In genomic region chr3:31050296-31050695, GRCh38 we compare ENCODE assay signal across 23 cellular contexts.
DNase-seq lines count a peak whose midpoint lies in the region; ATAC-seq and TF ChIP-seq lines count a peak whose summit lies in the region.
"Had no signal": no experiment of that assay in that cellular context is flagged by ENCODE, and none has a peak within 500 bp of the region (broad histone marks: within the 10 kb centered on the region; RNA-seq: fewer than 3 reads in every experiment).

No MANE protein-coding gene starts in this region.

- CTCF ChIA-PET in activated CD4-positive, alpha-beta memory T cell treated with anti-CD3 and anti-CD28 coated beads for 36 hours (lab: Charles Lee): no interaction called here
- CTCF ChIA-PET in activated CD4-positive, alpha-beta memory T cell treated with anti-CD3 and anti-CD28 coated beads, Interleukin-2, amount 10 ng/mL, durations not matched to agents 7 days and 5 days (lab: Charles Lee): no interaction called here

- peaks cover 13% of the 10 kb centered on the region for H3K9me3 Mint-ChIP-seq in activated CD4-positive, alpha-beta memory T cell treated with anti-CD3 and anti-CD28 coated beads for 36 hours
- H3K9me3 Mint-ChIP-seq in activated CD4-positive, alpha-beta memory T cell treated with anti-CD3 and anti-CD28 coated beads, Interleukin-2, amount 10 ng/mL, durations not matched to agents 7 days and 5 days: peaks cover 13% of the 10 kb centered on the region

- H3K27ac Mint-ChIP-seq in activated CD4-positive, alpha-beta memory T cell treated with anti-CD3 and anti-CD28 coated beads for 36 hours: no peak overlapping the region
- H3K27ac Mint-ChIP-seq in activated CD4-positive, alpha-beta memory T cell treated with anti-CD3 and anti-CD28 coated beads, Interleukin-2, amount 10 ng/mL, durations not matched to agents 7 days and 5 days: no peak overlapping the region

- no peak overlapping the region for H3K4me3 Mint-ChIP-seq in activated CD4-positive, alpha-beta memory T cell treated with anti-CD3 and anti-CD28 coated beads for 36 hours
- H3K4me3 Mint-ChIP-seq in activated CD4-positive, alpha-beta memory T cell treated with anti-CD3 and anti-CD28 coated beads, Interleukin-2, amount 10 ng/mL, durations not matched to agents 7 days and 5 days: no peak overlapping the region
- H3K4me3 Mint-ChIP-seq: CD4-positive, CD25-positive, alpha-beta regulatory T cell had no signal

- POLR2A ChIA-PET in activated CD4-positive, alpha-beta memory T cell treated with anti-CD3 and anti-CD28 coated beads for 36 hours (lab: Charles Lee): no interaction called here
- POLR2A ChIA-PET in activated CD4-positive, alpha-beta memory T cell treated with anti-CD3 and anti-CD28 coated beads, Interleukin-2, amount 10 ng/mL, durations not matched to agents 7 days and 5 days (lab: Charles Lee): no interaction called here

- H3K27me3 Mint-ChIP-seq in activated CD4-positive, alpha-beta memory T cell treated with anti-CD3 and anti-CD28 coated beads for 36 hours: no peaks in the 10 kb centered on the region
- no peaks in the 10 kb centered on the region for H3K27me3 Mint-ChIP-seq in activated CD4-positive, alpha-beta memory T cell treated with anti-CD3 and anti-CD28 coated beads, Interleukin-2, amount 10 ng/mL, durations not matched to agents 7 days and 5 days
- H3K27me3 Mint-ChIP-seq: CD4-positive, CD25-positive, alpha-beta regulatory T cell had no signal

- peak; percentile 19 for ATAC-seq in stimulated activated naive CD8-positive, alpha-beta T cell treated with anti-CD3 and anti-CD28 coated beads, Interleukin-15, Interleukin-2, amounts not matched to agents 100 U/mL and 50 U/mL, for 24 hours

- intact Hi-C loops in activated CD4-positive, alpha-beta memory T cell treated with anti-CD3 and anti-CD28 coated beads for 36 hours (cut with micrococcal nuclease): no loop called here

- H3K36me3 Mint-ChIP-seq in activated CD4-positive, alpha-beta memory T cell treated with anti-CD3 and anti-CD28 coated beads for 36 hours: peaks cover 3% of the 10 kb centered on the region
- no peaks in the 10 kb centered on the region for H3K36me3 Mint-ChIP-seq in activated CD4-positive, alpha-beta memory T cell treated with anti-CD3 and anti-CD28 coated beads, Interleukin-2, amount 10 ng/mL, durations not matched to agents 7 days and 5 days (ENCODE audit: low read depth)
- H3K36me3 Mint-ChIP-seq: CD4-positive, CD25-positive, alpha-beta regulatory T cell had no signal

- TF ChIP-seq CTCF in GM12865 (IDR thresholded peaks at IDR 0.05; ENCODE audit: insufficient read depth, low read depth, low read length, missing control alignments): no peak

- peaks cover 4% of the 10 kb centered on the region for H3K4me1 Mint-ChIP-seq in activated CD4-positive, alpha-beta memory T cell treated with anti-CD3 and anti-CD28 coated beads for 36 hours (ENCODE audit: low read depth)
- H3K4me1 Mint-ChIP-seq in activated CD4-positive, alpha-beta memory T cell treated with anti-CD3 and anti-CD28 coated beads, Interleukin-2, amount 10 ng/mL, durations not matched to agents 7 days and 5 days: no peaks in the 10 kb centered on the region
- H3K4me1 Mint-ChIP-seq: CD4-positive, CD25-positive, alpha-beta regulatory T cell had no signal

- DNase-seq in activated CD4-positive, alpha-beta memory T cell treated with anti-CD3 and anti-CD28 coated beads for 36 hours: peak; percentile 11
- DNase-seq in activated CD4-positive, alpha-beta memory T cell treated with anti-CD3 and anti-CD28 coated beads, Interleukin-2, amount 10 ng/mL, durations not matched to agents 7 days and 5 days: no peak
- peak; percentile 3 for DNase-seq in GM12865 (ENCODE audit: low read depth)
- peak; percentile 68 for DNase-seq in Jurkat, Clone E6-1 (ENCODE audit: low read depth, low spot score)
- no peak for DNase-seq in stimulated activated naive CD8-positive, alpha-beta T cell treated with anti-CD3 and anti-CD28 coated beads, Interleukin-15, Interleukin-2, amounts not matched to agents 100 U/mL and 50 U/mL, for 24 hours
- no peak for DNase-seq in occipital lobe (lab: John Stamatoyannopoulos, UW)
- DNase-seq in H4 (ENCODE audit: low spot score): no peak
- DNase-seq: CD4-positive, CD25-positive, alpha-beta regulatory T cell; DMS153; GOT3; HCEC 1CT; KBM-7; MV-4-11; NCI-H1105; NCI-H1436 treated with DMSO at 0.1 percent for 48 hours; NCI-H187 treated with DMSO at 0.1 percent for 48 hours; NCI-H2171 treated with DMSO at 0.1 percent for 48 hours; NCI-H345; NCI-H524; NCI-H748 treated with DMSO at 0.1 percent for 48 hours; SIG-M5 had no signal

- no peak overlapping the region for H3K4me3 ChIP-seq in GM12865 (ENCODE audit: low read depth, low read length)
- H3K4me3 ChIP-seq in Jurkat, Clone E6-1 (ENCODE audit: low read length): no peak overlapping the region
- H3K4me3 ChIP-seq: BLaER1, SK-N-MC had no signal

Comparison
In these comparisons a context has a peak if more than half of its experiments do, and no peak if none do; other contexts are left out.
1. DNase-seq: peak in activated CD4-positive, alpha-beta memory T cell treated with anti-CD3 and anti-CD28 coated beads for 36 hours (single experiment), GM12865 (single experiment) and Jurkat, Clone E6-1 (single experiment); none in activated CD4-positive, alpha-beta memory T cell treated with anti-CD3 and anti-CD28 coated beads, Interleukin-2, amount 10 ng/mL, durations not matched to agents 7 days and 5 days (single experiment), stimulated activated naive CD8-positive, alpha-beta T cell treated with anti-CD3 and anti-CD28 coated beads, Interleukin-15, Interleukin-2, amounts not matched to agents 100 U/mL and 50 U/mL, for 24 hours (single experiment), occipital lobe (single experiment) and H4 (single experiment).